Comparison of ENCODE assay signal across 8 cellular contexts in genomic region chr16:13957197-13958078, GRCh38. TPM values are rescaled to one million over a fixed set of nuclear protein-coding genes. Genes with fewer than 3 reads are reported as not detected.
DNase-seq lines count a peak whose midpoint lies in the region; ATAC-seq, FAIRE-seq and TF ChIP-seq lines count a peak whose summit lies in the region.

No MANE protein-coding gene starts in this region.

- H3K9me3 ChIP-seq in tibial artery: no peaks in the 10 kb centered on the region

- DNase-seq in NCI-H2107 (lab: John Stamatoyannopoulos, UW) (peak; percentile 11), NCI-H2107 treated with DMSO at 0.1 percent for 48 hours (lab: John Stamatoyannopoulos, UW; ENCODE audit: unreplicated experiment) (no peak), HTR-8/SVneo (ENCODE audit: insufficient read length, low spot score) (peak; percentile 80), RPMI8226 (peak; percentile 97), dermis blood vessel endothelial cell (peak; percentile 93), medulla oblongata (ENCODE audit: extremely low spot score) (peak; percentile 75), tibial artery (peak; percentile 82 to 87)

- H3K36me3 ChIP-seq in tibial artery: no peaks in the 10 kb centered on the region

- H3K27ac ChIP-seq in tibial artery: peak overlapping the region; percentile 66 to 70

- no peak for TF ChIP-seq CTCF in tibial artery (IDR thresholded peaks at IDR 0.05)

- FAIRE-seq in HTR-8/SVneo (lab: Jason Lieb, UNC): no peak

- intact Hi-C loops in tibial artery (cut with DNase I; ENCODE audit: low total_unique reads): no loop called here

- peaks cover 0 to 20% (median 7%) of the 10 kb centered on the region in 4 donors for H3K4me1 ChIP-seq in tibial artery

- peak; percentile 64 for ATAC-seq in GM21526 (IDR thresholded peaks at IDR 0.05; ENCODE audit: low FRiP score, unreplicated experiment)

- peak overlapping the region; percentile 32 to 37 for H3K4me3 ChIP-seq in tibial artery

- no peaks in the 10 kb centered on the region for H3K27me3 ChIP-seq in tibial artery

RNA-seq across cellular contexts. Expression of gene ERCC4, which starts 37.5 kb away (rescaled TPM):
- 8.8 and 9.3 TPM in 2 replicates for total RNA-seq in dermis blood vessel endothelial cell
